ENCODE assay signal across 21 cellular contexts in the genomic region with DNA sequence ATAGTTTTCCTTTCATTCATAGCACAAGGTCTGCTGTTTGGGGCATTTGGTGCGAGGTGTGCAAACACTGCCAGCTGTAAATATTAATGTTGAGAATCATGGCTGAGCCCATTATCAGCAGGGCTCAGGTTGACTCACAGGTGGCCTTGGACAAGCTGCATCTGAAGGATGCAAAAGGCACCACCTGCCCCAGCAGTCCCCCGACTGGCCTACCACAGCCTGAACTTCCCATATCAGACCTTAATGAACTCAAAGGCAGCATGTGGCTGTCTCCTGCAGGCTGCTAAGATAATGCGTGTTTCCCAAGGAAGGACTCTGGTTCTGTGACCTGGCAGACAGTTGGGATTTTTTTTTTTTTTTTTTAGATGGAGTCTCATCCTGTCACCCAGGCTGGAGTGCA.
"Had no signal": no experiment of that assay in that cellular context is flagged by ENCODE, and none has a peak within 500 bp of the region (broad histone marks: within the 10 kb centered on the region; RNA-seq: fewer than 3 reads in every experiment).

No MANE protein-coding gene starts in this region.

- H3K27me3 ChIP-seq: dorsolateral prefrontal cortex, neutrophil, right lobe of liver, thyroid gland had no signal

- H3K27ac Mint-ChIP-seq: activated B cell treated with CpG ODN at 0.5 μM for 24 hours; activated CD4-positive, alpha-beta T cell treated with anti-CD3 and anti-CD28 coated beads, Interleukin-2, amount 10 ng/mL, durations not matched to agents 24 days and 14 days; activated CD8-positive, alpha-beta T cell treated with anti-CD3 and anti-CD28 coated beads for 36 hours; activated naive CD8-positive, alpha-beta T cell treated with anti-CD3 and anti-CD28 coated beads, Interleukin-2, amount 10 ng/mL, durations not matched to agents 7 days and 5 days; activated T-helper 2 cell treated with anti-CD3 and anti-CD28 coated beads, Interferon-gamma antibody, Interleukin-2, Interleukin-4, amounts not matched to agents 10 μg/mL and 5 μg/mL and 100 μg/mL, durations not matched to agents 14 hours and 24 hours and 36 hours; mesothelial cell of epicardium; natural killer cell treated with Interleukin-12 subunit alpha and Interleukin-12 subunit beta and Interleukin-15 and Interleukin-18, amount 100 ng/mL, for 72 hours had no signal

- H3K4me3 ChIP-seq: dorsolateral prefrontal cortex, lower lobe of right lung, right lobe of liver, thyroid gland had no signal

- H3K9me3 Mint-ChIP-seq: activated B cell treated with CpG ODN at 0.5 μM for 24 hours; activated CD4-positive, alpha-beta T cell treated with anti-CD3 and anti-CD28 coated beads, Interleukin-2, amount 10 ng/mL, durations not matched to agents 24 days and 14 days; activated CD8-positive, alpha-beta T cell treated with anti-CD3 and anti-CD28 coated beads for 36 hours; activated naive CD8-positive, alpha-beta T cell treated with anti-CD3 and anti-CD28 coated beads, Interleukin-2, amount 10 ng/mL, durations not matched to agents 7 days and 5 days; activated T-helper 2 cell treated with anti-CD3 and anti-CD28 coated beads, Interferon-gamma antibody, Interleukin-2, Interleukin-4, amounts not matched to agents 10 μg/mL and 5 μg/mL and 100 μg/mL, durations not matched to agents 14 hours and 24 hours and 36 hours; mesothelial cell of epicardium; natural killer cell treated with Interleukin-12 subunit alpha and Interleukin-12 subunit beta and Interleukin-15 and Interleukin-18, amount 100 ng/mL, for 72 hours had no signal

- H3K4me3 Mint-ChIP-seq: activated B cell treated with CpG ODN at 0.5 μM for 24 hours; activated CD4-positive, alpha-beta T cell treated with anti-CD3 and anti-CD28 coated beads, Interleukin-2, amount 10 ng/mL, durations not matched to agents 24 days and 14 days; activated CD8-positive, alpha-beta T cell treated with anti-CD3 and anti-CD28 coated beads for 36 hours; activated naive CD8-positive, alpha-beta T cell treated with anti-CD3 and anti-CD28 coated beads, Interleukin-2, amount 10 ng/mL, durations not matched to agents 7 days and 5 days; mesothelial cell of epicardium; natural killer cell treated with Interleukin-12 subunit alpha and Interleukin-12 subunit beta and Interleukin-15 and Interleukin-18, amount 100 ng/mL, for 72 hours had no signal

- H3K27me3 Mint-ChIP-seq: activated B cell treated with CpG ODN at 0.5 μM for 24 hours; activated CD8-positive, alpha-beta T cell treated with anti-CD3 and anti-CD28 coated beads for 36 hours had no signal

- DNase-seq: activated B cell treated with CpG ODN at 0.5 μM for 24 hours; activated CD4-positive, alpha-beta T cell treated with anti-CD3 and anti-CD28 coated beads, Interleukin-2, amount 10 ng/mL, durations not matched to agents 24 days and 14 days; activated CD8-positive, alpha-beta T cell treated with anti-CD3 and anti-CD28 coated beads for 36 hours; activated naive CD4-positive, alpha-beta T cell treated with Interleukin-2 at 50 U/mL for 16 hours; activated naive CD8-positive, alpha-beta T cell treated with anti-CD3 and anti-CD28 coated beads, Interleukin-2, amount 10 ng/mL, durations not matched to agents 7 days and 5 days; activated T-cell treated with anti-CD3 and anti-CD28 coated beads, Interleukin-2, amount 50 U/mL, for 1 hour; amygdala; dorsolateral prefrontal cortex; foreskin melanocyte; lower lobe of right lung; right lobe of liver; stimulated activated naive CD4-positive, alpha-beta T cell; T-helper 9 cell; thyroid gland had no signal

- H3K4me1 ChIP-seq: lower lobe of right lung, parathyroid adenoma, right lobe of liver, thyroid gland had no signal

- FAIRE-seq: colon, keratinocyte had no signal

- H3K9me3 ChIP-seq: lower lobe of right lung, neutrophil, right lobe of liver, thyroid gland had no signal

- H3K79me2 ChIP-seq: parathyroid adenoma had no signal

- H3K4me1 Mint-ChIP-seq: activated B cell treated with CpG ODN at 0.5 μM for 24 hours; activated CD4-positive, alpha-beta T cell treated with anti-CD3 and anti-CD28 coated beads, Interleukin-2, amount 10 ng/mL, durations not matched to agents 24 days and 14 days; activated naive CD8-positive, alpha-beta T cell treated with anti-CD3 and anti-CD28 coated beads, Interleukin-2, amount 10 ng/mL, durations not matched to agents 7 days and 5 days had no signal

- H3K36me3 ChIP-seq: lower lobe of right lung, neutrophil, right lobe of liver, thyroid gland had no signal

- H3K36me3 Mint-ChIP-seq: activated naive CD8-positive, alpha-beta T cell treated with anti-CD3 and anti-CD28 coated beads, Interleukin-2, amount 10 ng/mL, durations not matched to agents 7 days and 5 days; mesothelial cell of epicardium; natural killer cell treated with Interleukin-12 subunit alpha and Interleukin-12 subunit beta and Interleukin-15 and Interleukin-18, amount 100 ng/mL, for 72 hours had no signal

- H3K27ac ChIP-seq: dorsolateral prefrontal cortex, lower lobe of right lung, neutrophil, parathyroid adenoma, right lobe of liver, thyroid gland had no signal

- ATAC-seq: activated CD8-positive, alpha-beta T cell treated with anti-CD3 and anti-CD28 coated beads for 36 hours; lower lobe of right lung; natural killer cell treated with Interleukin-12 subunit alpha and Interleukin-12 subunit beta and Interleukin-15 and Interleukin-18, amount 100 ng/mL, for 72 hours; right lobe of liver had no signal

- H2AFZ ChIP-seq: parathyroid adenoma had no signal
